Comparison of ENCODE assay signal across 26 cellular contexts in genomic region chr2:216838146-216838545, GRCh38. TPM values are rescaled to one million over a fixed set of nuclear protein-coding genes. Genes with fewer than 3 reads are reported as not detected.
DNase-seq lines count a peak whose midpoint lies in the region; ATAC-seq and TF ChIP-seq lines count a peak whose summit lies in the region.
"Had no signal": no experiment of that assay in that cellular context is flagged by ENCODE, and none has a peak within 500 bp of the region (broad histone marks: within the 10 kb centered on the region; RNA-seq: fewer than 3 reads in every experiment).

No MANE protein-coding gene starts in this region.

- ATAC-seq in SK-N-SH treated with all-trans-retinoic acid at 6 μM for 48 hours (no peak), HG02885 (IDR thresholded peaks at IDR 0.05; ENCODE audit: poor library complexity, unreplicated experiment) (no peak)
- ATAC-seq: body of pancreas; natural killer cell treated with Interleukin-12 subunit alpha and Interleukin-12 subunit beta and Interleukin-15 and Interleukin-18, amount 100 ng/mL, for 72 hours had no signal

- H3K27ac ChIP-seq in SK-N-SH (ENCODE audit: low read depth in 2 of 2, low read length in 1 of 2) (no peak overlapping the region), fibroblast of lung (ENCODE audit: insufficient read depth, low read length) (no peak overlapping the region), tibial artery (peak overlapping the region; percentile 57 to 81), esophagus muscularis mucosa (replicated peaks in 1 of 4) (no peak overlapping the region)
- H3K27ac ChIP-seq: BLaER1 treated with 17β-estradiol and CSF1 and Interleukin-3, amounts not matched to agents 10 nM and 100 nM; body of pancreas; prostate gland; RWPE1; stomach had no signal

- intact Hi-C loops in tibial artery (cut with DNase I; ENCODE audit: low total_unique reads), result no loop called here
- intact Hi-C loops in posterior vena cava (cut with DNase I), result no loop called here
- intact Hi-C loops in esophagus muscularis mucosa (cut with DNase I), result no loop called here

- H3K9me3 ChIP-seq in SK-N-SH (no peaks in the 10 kb centered on the region), fibroblast of lung (ENCODE audit: control insufficient read depth, insufficient read depth, low read depth, low read length) (no peaks in the 10 kb centered on the region), tibial artery (no peaks in the 10 kb centered on the region), esophagus muscularis mucosa (no peaks in the 10 kb centered on the region)
- H3K9me3 ChIP-seq: body of pancreas, prostate gland, stomach, uterus had no signal

- TF ChIP-seq CTCF in SK-N-SH (IDR thresholded peaks at IDR 0.05) (no peak), fibroblast of lung (conservative IDR thresholded peaks at IDR 0.05 in 1 of 2, IDR thresholded peaks at IDR 0.05 in 1 of 2; ENCODE audit: low read depth in 1 of 2, low read length in 2 of 2) (no peak), tibial artery (IDR thresholded peaks at IDR 0.05) (no peak), esophagus muscularis mucosa (IDR thresholded peaks at IDR 0.05) (no peak)

- no peaks in the 10 kb centered on the region for H3K36me3 ChIP-seq in SK-N-SH (replicated peaks in 1 of 2; ENCODE audit: control insufficient read depth in 1 of 2, insufficient read depth in 2 of 2, low read length in 1 of 2)
- no peaks in the 10 kb centered on the region for H3K36me3 ChIP-seq in fibroblast of lung (ENCODE audit: control insufficient read depth, insufficient read depth, low read length)
- no peaks in the 10 kb centered on the region for H3K36me3 ChIP-seq in tibial artery
- no peaks in the 10 kb centered on the region for H3K36me3 ChIP-seq in esophagus muscularis mucosa
- H3K36me3 ChIP-seq: BLaER1 treated with 17β-estradiol and CSF1 and Interleukin-3, amounts not matched to agents 10 nM and 100 nM; prostate gland; stomach; uterus had no signal

- H4K20me1 ChIP-seq in SK-N-SH (ENCODE audit: insufficient read depth) (no peaks in the 10 kb centered on the region), fibroblast of lung (ENCODE audit: control insufficient read depth, extremely low read depth, insufficient read depth, low read length) (no peaks in the 10 kb centered on the region)
- H4K20me1 ChIP-seq: BLaER1 treated with 17β-estradiol and CSF1 and Interleukin-3, amounts not matched to agents 10 nM and 100 nM had no signal

- H3K9ac ChIP-seq in SK-N-SH (no peak overlapping the region), fibroblast of lung (ENCODE audit: insufficient read depth, low read length) (no peak overlapping the region)
- H3K9ac ChIP-seq: BLaER1 treated with 17β-estradiol and CSF1 and Interleukin-3, amounts not matched to agents 10 nM and 100 nM had no signal

- no peaks in the 10 kb centered on the region; the same call in 1 of the 2 replicates for H3K27me3 ChIP-seq in SK-N-SH (ENCODE audit: insufficient read depth)
- H3K27me3 ChIP-seq in fibroblast of lung (ENCODE audit: control insufficient read depth, insufficient read depth, low read length), result peaks cover 2% of the 10 kb centered on the region
- H3K27me3 ChIP-seq in tibial artery, result no peaks in the 10 kb centered on the region
- H3K27me3 ChIP-seq in esophagus muscularis mucosa, result no peaks in the 10 kb centered on the region
- H3K27me3 ChIP-seq: BLaER1 treated with 17β-estradiol and CSF1 and Interleukin-3, amounts not matched to agents 10 nM and 100 nM; body of pancreas; stomach; uterus had no signal

- TF ChIP-seq EP300 in SK-N-SH (IDR thresholded peaks at IDR 0.05; ENCODE audit: borderline replicate concordance in 1 of 2, low read depth in 1 of 2, low read length in 1 of 2) (no peak), esophagus muscularis mucosa (IDR thresholded peaks at IDR 0.05) (no peak)

- 0 out of 2 replicates have a peak overlapping the region, but pooled peaks have one; percentile 13 for H3K4me2 ChIP-seq in SK-N-SH
- H3K4me2 ChIP-seq in fibroblast of lung (ENCODE audit: extremely low read depth, insufficient read depth, low read length), result no peak overlapping the region
- H3K4me2 ChIP-seq: BLaER1 treated with 17β-estradiol and CSF1 and Interleukin-3, amounts not matched to agents 10 nM and 100 nM; smooth muscle cell had no signal

- peaks cover 8% of the 10 kb centered on the region for H3F3A ChIP-seq in SK-N-SH (replicated peaks; ENCODE audit: insufficient read depth)

- H2AFZ ChIP-seq in SK-N-SH (ENCODE audit: low read depth), result 0 out of 2 replicates have a peak overlapping the region, but pooled peaks have one; percentile 21
- no peak overlapping the region for H2AFZ ChIP-seq in fibroblast of lung (ENCODE audit: low read length)

- H3K9me2 ChIP-seq in SK-N-SH, result no peaks in the 10 kb centered on the region

- TF ChIP-seq POLR2A in esophagus muscularis mucosa (IDR thresholded peaks at IDR 0.05; ENCODE audit: low read depth), result no peak

- POLR2A ChIA-PET in SK-N-SH (lab: Yijun Ruan, JAX), result no interaction called here

- DNase-seq in SK-N-SH (no peak), fibroblast of lung (ENCODE audit: low read depth in 2 of 2) (peak; percentile 45 to 75), left kidney (ENCODE audit: low read depth, low spot score) (peak; percentile 29), tibial artery (peak in 1 of 2 donors; percentile 88), posterior vena cava (ENCODE audit: low spot score) (no peak), esophagus muscularis mucosa (ENCODE audit: extremely low spot score) (no peak)
- DNase-seq: activated naive CD4-positive, alpha-beta T cell treated with anti-CD3 and anti-CD28 coated beads, Interleukin-2, amount 50 U/mL, for 16 hours; body of pancreas; dermis blood vessel endothelial cell; foreskin melanocyte; mesendoderm; NCI-H1105; NCI-H510A; stimulated activated CD4-positive, alpha-beta T cell treated with anti-CD3 and anti-CD28 coated beads, Interleukin-4, amount 100 ng/mL, for 24 hours; stomach; uterus had no signal

- peaks cover 0 to 6% of the 10 kb centered on the region in 2 experiments; a peak in 1 of 4 replicates for H3K4me1 ChIP-seq in SK-N-SH (ENCODE audit: control insufficient read depth in 1 of 2, insufficient read depth in 2 of 2, low read depth in 1 of 2, low read length in 1 of 2)
- H3K4me1 ChIP-seq in fibroblast of lung (ENCODE audit: control insufficient read depth, extremely low read depth, insufficient read depth, low read length), result no peaks in the 10 kb centered on the region
- H3K4me1 ChIP-seq in tibial artery, result peaks cover 0 to 37% (median 15%) of the 10 kb centered on the region in 4 donors
- H3K4me1 ChIP-seq in esophagus muscularis mucosa, result peaks cover 10 to 18% (median 14%) of the 10 kb centered on the region in 4 donors
- H3K4me1 ChIP-seq: BLaER1 treated with 17β-estradiol and CSF1 and Interleukin-3, amounts not matched to agents 10 nM and 100 nM; body of pancreas; prostate gland had no signal

- TF ChIP-seq RAD21 in SK-N-SH (IDR thresholded peaks at IDR 0.05; ENCODE audit: low read length), result no peak

- H3K79me2 ChIP-seq in SK-N-SH (ENCODE audit: insufficient read depth), result no peaks in the 10 kb centered on the region
- no peaks in the 10 kb centered on the region for H3K79me2 ChIP-seq in fibroblast of lung (ENCODE audit: control insufficient read depth, insufficient read depth, low read length)

- 44% methylated on average over 3 of the region's 5 CpGs for WGBS in SK-N-SH (ENCODE audit: low lambda C conversion rate)
- WGBS in esophagus muscularis mucosa, result 26% methylated on average over 5 of the region's 5 CpGs

- H3K4me3 ChIP-seq in SK-N-SH (ENCODE audit: low read depth in 2 of 2, low read length in 1 of 2) (no peak overlapping the region), fibroblast of lung (replicated peaks in 1 of 4; ENCODE audit: control extremely low read depth in 1 of 4, insufficient read depth in 1 of 4, low read depth in 3 of 4, low read length in 4 of 4) (no peak overlapping the region), tibial artery (no peak overlapping the region), esophagus muscularis mucosa (no peak overlapping the region)
- H3K4me3 ChIP-seq: BLaER1 treated with 17β-estradiol and CSF1 and Interleukin-3, amounts not matched to agents 10 nM and 100 nM; body of pancreas; prostate gland; smooth muscle cell; stomach; uterus had no signal

- CTCF ChIA-PET in SK-N-SH (lab: Yijun Ruan, JAX), result no interaction called here

TF ChIP-seq in SK-N-SH, 30 proteins besides CTCF, POLR2A, EP300 and RAD21:
- no peak for TF ChIP-seq CHD2 (IDR thresholded peaks at IDR 0.05; ENCODE audit: low read length, partially characterized antibody)
- no peak for TF ChIP-seq SIN3A (IDR thresholded peaks at IDR 0.05; ENCODE audit: borderline replicate concordance, low read depth, low read length)

TF ChIP-seq in SK-N-SH treated with all-trans-retinoic acid at 6 μM for 48 hours, 23 proteins besides CTCF, POLR2A, EP300 and RAD21 (continues in another document):
- TF ChIP-seq BACH2 (CRISPR knock-in tag; IDR thresholded peaks at IDR 0.05; ENCODE audit: borderline replicate concordance) (no peak), ZC3H10 (CRISPR knock-in tag; IDR thresholded peaks at IDR 0.05) (no peak), ISL1 (CRISPR knock-in tag; IDR thresholded peaks at IDR 0.05) (no peak), ZNF565 (CRISPR knock-in tag; conservative IDR thresholded peaks at IDR 0.05; ENCODE audit: low read depth) (no peak), PPARA (CRISPR knock-in tag; IDR thresholded peaks at IDR 0.05; ENCODE audit: borderline replicate concordance) (no peak), RARB (CRISPR knock-in tag; IDR thresholded peaks at IDR 0.05) (no peak), ZFP3 (CRISPR knock-in tag; IDR thresholded peaks at IDR 0.05) (no peak)

RNA-seq across cellular contexts. Expression of gene TNP1, which starts 21.7 kb away (rescaled TPM):
- not detected in 2 replicates for polyA plus RNA-seq in SK-N-SH (2012; rRNA removed)
- polyA plus RNA-seq in SK-N-SH (2012; cell fraction: cytosol; rRNA removed), result not detected in 2 replicates
- not detected in 2 replicates for polyA plus RNA-seq in SK-N-SH (2012; cell fraction: nucleus; rRNA removed)
- total RNA-seq in fibroblast of lung, result not detected in 2 replicates
- not detected in 2 replicates for polyA plus RNA-seq in fibroblast of lung
- not detected in 2 replicates for polyA plus RNA-seq in fibroblast of lung (2012)
- polyA minus RNA-seq in fibroblast of lung (ENCODE audit: low replicate concordance), result not detected in 2 replicates
- total RNA-seq in posterior vena cava, result not detected
- not detected for total RNA-seq in esophagus muscularis mucosa
- total RNA-seq: A172; body of pancreas; dermis blood vessel endothelial cell; G401; natural killer cell treated with Interleukin-12 subunit alpha and Interleukin-12 subunit beta and Interleukin-15 and Interleukin-18, amount 100 ng/mL, for 72 hours; smooth muscle cell; stomach; uterus had no signal
- polyA plus RNA-seq: keratinocyte, smooth muscle cell, stomach had no signal

Comparison
In these comparisons a context has a peak if more than half of its experiments do, and no peak if none do; other contexts are left out.
1. DNase-seq: peak in fibroblast of lung (2 of 2) and left kidney (single experiment); none in SK-N-SH (single experiment), posterior vena cava (single experiment) and esophagus muscularis mucosa (single experiment).
2. H3K27ac ChIP-seq: peak in tibial artery (2 of 2); none in SK-N-SH (0 of 2), fibroblast of lung (single experiment) and esophagus muscularis mucosa (0 of 4).